Comparison of ENCODE assay signal across 11 cellular contexts in genomic region chr2:164843346-164843841, GRCh38. TPM values are rescaled to one million over a fixed set of nuclear protein-coding genes. Genes with fewer than 3 reads are reported as not detected.
DNase-seq lines count a peak whose midpoint lies in the region; FAIRE-seq and TF ChIP-seq lines count a peak whose summit lies in the region.
"Had no signal": no experiment of that assay in that cellular context is flagged by ENCODE, and none has a peak within 500 bp of the region (broad histone marks: within the 10 kb centered on the region; RNA-seq: fewer than 3 reads in every experiment).

No MANE protein-coding gene starts in this region.

- peaks cover 0 to 59% (median 26%) of the 10 kb centered on the region in 4 donors for H3K4me1 ChIP-seq in stomach

- no peaks in the 10 kb centered on the region for H3K9me3 ChIP-seq in stomach
- H3K9me3 ChIP-seq: esophagus muscularis mucosa had no signal

- TF ChIP-seq EP300 in stomach (IDR thresholded peaks at IDR 0.05) = no peak

- WGBS in stomach, 5 donors = 33 to 48% (median 35%) methylated on average over 1 of the region's 1 CpG

- TF ChIP-seq CTCF in fibroblast of villous mesenchyme (IDR thresholded peaks at IDR 0.05; ENCODE audit: insufficient read depth, low read depth, low read length) (no peak), stomach (IDR thresholded peaks at IDR 0.05) (no peak)

- TF ChIP-seq POLR2A in stomach (IDR thresholded peaks at IDR 0.05) = no peak

- in situ Hi-C loops in KBM-7 (cut with MboI; ENCODE audit: low pct_unique_long_range_greater_than_20kb, low sequenced_read_pairs) = no loop called here

- intact Hi-C loops in stomach (cut with DNase I; ENCODE audit: low total_unique reads) = no loop called here
- intact Hi-C loops in cardiac septum (cut with DNase I) = no loop called here

- DNase-seq in SIG-M5 treated with dmso at 0.1 percent for 504 hours (lab: John Stamatoyannopoulos, UW; ENCODE audit: unreplicated experiment) (peak; percentile 21), SIG-M5 (lab: John Stamatoyannopoulos, UW) (no peak), RCC 7860 (ENCODE audit: low spot score) (no peak), fibroblast of villous mesenchyme (ENCODE audit: low read depth) (peak; percentile 90), stomach (no peak), cardiac septum (ENCODE audit: low spot score) (no peak), KBM-7 (no peak), NCI-H69 (lab: John Stamatoyannopoulos, UW) (no peak)
- DNase-seq: activated CD4-positive, CD25-positive, alpha-beta regulatory T cell treated with anti-CD3 and anti-CD28 coated beads, Interleukin-2, amount 50 U/mL, for 72 hours had no signal

- H3K4me3 ChIP-seq in fibroblast of villous mesenchyme (ENCODE audit: low read depth, low read length) (no peak overlapping the region), stomach (no peak overlapping the region)
- H3K4me3 ChIP-seq: esophagus muscularis mucosa, SK-N-MC had no signal

- H3K27me3 ChIP-seq in stomach = no peaks in the 10 kb centered on the region
- H3K27me3 ChIP-seq: esophagus muscularis mucosa had no signal

- H3K27ac ChIP-seq in stomach = peak overlapping the region; percentile 75 to 99 (median 97)
- H3K27ac ChIP-seq: esophagus muscularis mucosa, SK-N-MC had no signal

- no peaks in the 10 kb centered on the region for H3K36me3 ChIP-seq in stomach
- H3K36me3 ChIP-seq: esophagus muscularis mucosa had no signal

- FAIRE-seq in RCC 7860 (lab: Jason Lieb, UNC) = peak; percentile 60

RNA-seq across cellular contexts. Expression of gene COBLL1, which starts 1.8 kb away (rescaled TPM):
- total RNA-seq in fibroblast of villous mesenchyme (13.4 and 15.5 TPM in 2 replicates), stomach (100 to 1,000 TPM in 3 of 5 donors, 10 to 100 TPM in 2; 28.4 to 129 (median 109) TPM), cardiac septum (15.0 TPM)
- 10 to 100 TPM; 11.8 to 35.6 (median 12.8) TPM for polyA plus RNA-seq in stomach

Comparison
In these comparisons a context has a peak if more than half of its experiments do, and no peak if none do; other contexts are left out.
1. DNase-seq: peak in SIG-M5 treated with dmso at 0.1 percent for 504 hours (single experiment) and fibroblast of villous mesenchyme (single experiment); none in SIG-M5 (single experiment), RCC 7860 (single experiment), stomach (single experiment), cardiac septum (single experiment), KBM-7 (single experiment) and NCI-H69 (single experiment).